Comparison of ENCODE assay signal across 8 cellular contexts in genomic region chr14:55430024-55430690, GRCh38. TPM values are rescaled to one million over a fixed set of nuclear protein-coding genes. Genes with fewer than 3 reads are reported as not detected.
DNase-seq lines count a peak whose midpoint lies in the region; ATAC-seq lines count a peak whose summit lies in the region.

No MANE protein-coding gene starts in this region.

- peak; percentile 63 for DNase-seq in ACHN
- DNase-seq in GM04504 (ENCODE audit: low read depth) = peak; percentile 49
- DNase-seq in NCI-H524 treated with DMSO at 0.1 percent for 48 hours (lab: John Stamatoyannopoulos, UW) = peak; percentile 55
- peak; percentile 41 for DNase-seq in activated CD4-positive, alpha-beta memory T cell treated with anti-CD3 and anti-CD28 coated beads, Interleukin-2, amount 10 ng/mL, durations not matched to agents 7 days and 5 days
- peak; percentile 79 for DNase-seq in fibroblast of the conjunctiva (ENCODE audit: low read depth)
- no peak for DNase-seq in sciatic nerve (ENCODE audit: low spot score)

- H3K27me3 Mint-ChIP-seq in activated CD4-positive, alpha-beta memory T cell treated with anti-CD3 and anti-CD28 coated beads, Interleukin-2, amount 10 ng/mL, durations not matched to agents 7 days and 5 days = no peaks in the 10 kb centered on the region

- intact Hi-C loops in sciatic nerve (cut with DNase I) = no loop called here

- CTCF ChIA-PET in activated CD4-positive, alpha-beta memory T cell treated with anti-CD3 and anti-CD28 coated beads, Interleukin-2, amount 10 ng/mL, durations not matched to agents 7 days and 5 days (lab: Charles Lee) = interaction anchor here (0.8 to 2.1 kb wide), 4 partner anchors 9 to 217 kb away, joined by 3 to 11 read pairs (median 6); no protein-coding TSS in a partner anchor

- POLR2A ChIA-PET in activated CD4-positive, alpha-beta memory T cell treated with anti-CD3 and anti-CD28 coated beads, Interleukin-2, amount 10 ng/mL, durations not matched to agents 7 days and 5 days (lab: Charles Lee) = no interaction called here

- H3K36me3 Mint-ChIP-seq in activated CD4-positive, alpha-beta memory T cell treated with anti-CD3 and anti-CD28 coated beads, Interleukin-2, amount 10 ng/mL, durations not matched to agents 7 days and 5 days (ENCODE audit: low read depth) = no peaks in the 10 kb centered on the region

- ATAC-seq in HG03280 (IDR thresholded peaks at IDR 0.05; ENCODE audit: unreplicated experiment) = peak; percentile 69
- ATAC-seq in sciatic nerve = peak; percentile 67
- ATAC-seq in GM18517 (IDR thresholded peaks at IDR 0.05; ENCODE audit: unreplicated experiment) = no peak

- no peak overlapping the region for H3K27ac Mint-ChIP-seq in activated CD4-positive, alpha-beta memory T cell treated with anti-CD3 and anti-CD28 coated beads, Interleukin-2, amount 10 ng/mL, durations not matched to agents 7 days and 5 days

- H3K4me1 Mint-ChIP-seq in activated CD4-positive, alpha-beta memory T cell treated with anti-CD3 and anti-CD28 coated beads, Interleukin-2, amount 10 ng/mL, durations not matched to agents 7 days and 5 days = peaks cover 23% of the 10 kb centered on the region

- in situ Hi-C loops in ACHN (cut with HindIII; ENCODE audit: low pct_ligation_motif_present, low pct_unique_long_range_greater_than_20kb, low sequenced_read_pairs) = no loop called here

- no peak overlapping the region for H3K4me3 Mint-ChIP-seq in activated CD4-positive, alpha-beta memory T cell treated with anti-CD3 and anti-CD28 coated beads, Interleukin-2, amount 10 ng/mL, durations not matched to agents 7 days and 5 days

- no peaks in the 10 kb centered on the region for H3K9me3 Mint-ChIP-seq in activated CD4-positive, alpha-beta memory T cell treated with anti-CD3 and anti-CD28 coated beads, Interleukin-2, amount 10 ng/mL, durations not matched to agents 7 days and 5 days

RNA-seq across cellular contexts. Expression of gene TBPL2, which starts 10.3 kb away (rescaled TPM):
- not detected for total RNA-seq in activated CD4-positive, alpha-beta memory T cell treated with anti-CD3 and anti-CD28 coated beads, Interleukin-2, amount 10 ng/mL, durations not matched to agents 7 days and 5 days
- total RNA-seq in sciatic nerve = not detected

RNA-seq across cellular contexts. Expression of gene ATG14, which starts 18.5 kb away (rescaled TPM):
- 1 to 10 TPM; 5.5 TPM for total RNA-seq in activated CD4-positive, alpha-beta memory T cell treated with anti-CD3 and anti-CD28 coated beads, Interleukin-2, amount 10 ng/mL, durations not matched to agents 7 days and 5 days
- 14.8 TPM for total RNA-seq in sciatic nerve
